Comparison of ENCODE assay signal across 2 cellular contexts in genomic region chr13:81138353-81138995, GRCh38.
TF ChIP-seq lines count a peak whose summit lies in the region.

No MANE protein-coding gene starts in this region.

TF ChIP-seq in HepG2, 621 proteins besides CTCF, POLR2A, EP300 and RAD21:
- TF ChIP-seq ELF4 (CRISPR knock-in tag; IDR thresholded peaks at IDR 0.05; ENCODE audit: borderline replicate concordance) (no peak), CEBPB (IDR thresholded peaks at IDR 0.05; ENCODE audit: borderline replicate concordance, low read depth, low read length) (peak; percentile 39; the same call in 1 of the 2 replicates)
TF ChIP-seq in HepG2: peak in this region for 1.

TF ChIP-seq in H1, 55 proteins besides CTCF, POLR2A, EP300 and RAD21:
- TF ChIP-seq, protein P1, sequence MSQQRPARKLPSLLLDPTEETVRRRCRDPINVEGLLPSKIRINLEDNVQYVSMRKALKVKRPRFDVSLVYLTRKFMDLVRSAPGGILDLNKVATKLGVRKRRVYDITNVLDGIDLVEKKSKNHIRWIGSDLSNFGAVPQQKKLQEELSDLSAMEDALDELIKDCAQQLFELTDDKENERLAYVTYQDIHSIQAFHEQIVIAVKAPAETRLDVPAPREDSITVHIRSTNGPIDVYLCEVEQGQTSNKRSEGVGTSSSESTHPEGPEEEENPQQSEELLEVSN (IDR thresholded peaks at IDR 0.05) = no peak
- no peak for TF ChIP-seq FOSL1 (IDR thresholded peaks at IDR 0.05; ENCODE audit: insufficient read depth, low read depth, low read length)
- TF ChIP-seq MAFK (IDR thresholded peaks at IDR 0.05; ENCODE audit: low read depth, low read length) = no peak
- no peak for TF ChIP-seq KDM5A (IDR thresholded peaks at IDR 0.05; ENCODE audit: low read length)
- no peak for TF ChIP-seq BACH1 (IDR thresholded peaks at IDR 0.05; ENCODE audit: low read length)
- TF ChIP-seq, protein P2, sequence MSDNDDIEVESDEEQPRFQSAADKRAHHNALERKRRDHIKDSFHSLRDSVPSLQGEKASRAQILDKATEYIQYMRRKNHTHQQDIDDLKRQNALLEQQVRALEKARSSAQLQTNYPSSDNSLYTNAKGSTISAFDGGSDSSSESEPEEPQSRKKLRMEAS (IDR thresholded peaks at IDR 0.05) = no peak
- TF ChIP-seq GABPA (IDR thresholded peaks at IDR 0.05; ENCODE audit: borderline replicate concordance, insufficient read depth, low read length) = no peak
- no peak for TF ChIP-seq CHD2 (IDR thresholded peaks at IDR 0.05; ENCODE audit: low read length)
